Comparison of ENCODE assay signal across 1 cellular context in genomic region chr21:17455028-17455353, GRCh38.
TF ChIP-seq lines count a peak whose summit lies in the region.

No MANE protein-coding gene starts in this region.

TF ChIP-seq in endothelial cell of umbilical vein, 7 proteins besides CTCF, POLR2A, EP300 and RAD21 (continued from another document):
- TF ChIP-seq MAX (IDR thresholded peaks at IDR 0.05; ENCODE audit: insufficient read depth, insufficient read length) (no peak), MYC (IDR thresholded peaks at IDR 0.05; ENCODE audit: low read depth, low read length) (no peak), JUN (IDR thresholded peaks at IDR 0.05; ENCODE audit: borderline replicate concordance, insufficient read depth, insufficient read length, low read depth) (no peak), EZH2 (IDR thresholded peaks at IDR 0.05; ENCODE audit: borderline replicate concordance, low read depth, low read length, severe bottlenecking) (no peak), FOS (IDR thresholded peaks at IDR 0.05; ENCODE audit: borderline replicate concordance, insufficient read depth, low read length) (no peak)
